ENCODE assay signal across 1 cellular context in genomic region chr10:84076540-84077195, GRCh38.
TF ChIP-seq lines count a peak whose summit lies in the region.

No MANE protein-coding gene starts in this region.

TF ChIP-seq in H1, 55 proteins besides CTCF, POLR2A, EP300 and RAD21 (continued from another document):
- no peak for TF ChIP-seq CHD7 (IDR thresholded peaks at IDR 0.05; ENCODE audit: insufficient replicate concordance, low read length)
- TF ChIP-seq JUND (IDR thresholded peaks at IDR 0.05; ENCODE audit: low read length), result no peak
- TF ChIP-seq KDM4A (IDR thresholded peaks at IDR 0.05; ENCODE audit: low read depth, low read length, severe bottlenecking), result no peak
- no peak for TF ChIP-seq SIN3A (conservative IDR thresholded peaks at IDR 0.05 in 1 of 2, IDR thresholded peaks at IDR 0.05 in 1 of 2; ENCODE audit: low read depth in 1 of 2, low read length in 2 of 2)
- no peak for TF ChIP-seq TEAD4 (IDR thresholded peaks at IDR 0.05; ENCODE audit: low read depth, low read length)
